In genomic region chr14:68340262-68340661, GRCh38 we compare ENCODE assay signal across 23 cellular contexts.
"Had no signal": no experiment of that assay in that cellular context is flagged by ENCODE, and none has a peak within 500 bp of the region (broad histone marks: within the 10 kb centered on the region; RNA-seq: fewer than 3 reads in every experiment).

No MANE protein-coding gene starts in this region.

- H3K27me3 ChIP-seq: dorsolateral prefrontal cortex, sigmoid colon, upper lobe of left lung had no signal

- DNase-seq: activated CD4-positive, alpha-beta T cell treated with anti-CD3 and anti-CD28 coated beads, Interleukin-2, amount 10 ng/mL, durations not matched to agents 24 days and 14 days; activated CD8-positive, alpha-beta T cell treated with anti-CD3 and anti-CD28 coated beads, Interleukin-2, amount 10 ng/mL, durations not matched to agents 7 days and 5 days; activated naive CD4-positive, alpha-beta T cell treated with anti-CD3 and anti-CD28 coated beads, Interleukin-2, amount 10 ng/mL, durations not matched to agents 7 days and 5 days; activated naive CD8-positive, alpha-beta T cell treated with anti-CD3 and anti-CD28 coated beads, Interleukin-2, amount 50 U/mL, for 24 hours; activated T-cell treated with anti-CD3 and anti-CD28 coated beads, Interleukin-2, amount 50 U/mL, for 4 hours; anterior cingulate cortex; caudate nucleus; dorsolateral prefrontal cortex; foreskin fibroblast; kidney; sigmoid colon; stimulated activated CD4-positive, alpha-beta T cell treated with anti-CD3 and anti-CD28 coated beads, Interleukin-4, amount 100 ng/mL, for 24 hours; upper lobe of left lung had no signal

- H3K9me3 Mint-ChIP-seq: nephron had no signal

- H3K4me3 ChIP-seq: dorsolateral prefrontal cortex, lung, sigmoid colon, thoracic aorta, upper lobe of left lung had no signal

- H3K27me3 Mint-ChIP-seq: activated CD4-positive, alpha-beta T cell treated with anti-CD3 and anti-CD28 coated beads, Interleukin-2, amount 10 ng/mL, durations not matched to agents 24 days and 14 days; activated naive CD4-positive, alpha-beta T cell treated with anti-CD3 and anti-CD28 coated beads, Interleukin-2, amount 10 ng/mL, durations not matched to agents 7 days and 5 days; activated naive CD8-positive, alpha-beta T cell treated with anti-CD3 and anti-CD28 coated beads, Interleukin-2, amount 50 U/mL, for 24 hours; brain had no signal

- H3K27ac ChIP-seq: dorsolateral prefrontal cortex, epithelial cell of prostate, parathyroid adenoma, sigmoid colon, thoracic aorta, upper lobe of left lung had no signal

- H3K9me3 ChIP-seq: sigmoid colon, thoracic aorta, upper lobe of left lung had no signal

- H3K4me3 Mint-ChIP-seq: activated CD4-positive, alpha-beta T cell treated with anti-CD3 and anti-CD28 coated beads, Interleukin-2, amount 10 ng/mL, durations not matched to agents 24 days and 14 days; activated CD8-positive, alpha-beta T cell treated with anti-CD3 and anti-CD28 coated beads, Interleukin-2, amount 10 ng/mL, durations not matched to agents 7 days and 5 days; activated naive CD4-positive, alpha-beta T cell treated with anti-CD3 and anti-CD28 coated beads, Interleukin-2, amount 10 ng/mL, durations not matched to agents 7 days and 5 days; activated naive CD8-positive, alpha-beta T cell treated with anti-CD3 and anti-CD28 coated beads, Interleukin-2, amount 50 U/mL, for 24 hours; activated T-cell treated with anti-CD3 and anti-CD28 coated beads, Interleukin-2, amount 50 U/mL, for 4 hours; brain; mesothelial cell of epicardium; nephron; stimulated activated effector memory CD8-positive, alpha-beta T cell treated with anti-CD3 and anti-CD28 coated beads, Interleukin-12 subunit alpha, Interleukin-12 subunit beta, amount 100 ng/mL, for 72 hours had no signal

- FAIRE-seq: colon, kidney had no signal

- ATAC-seq: activated CD8-positive, alpha-beta T cell treated with anti-CD3 and anti-CD28 coated beads, Interleukin-2, amount 10 ng/mL, durations not matched to agents 7 days and 5 days; activated naive CD8-positive, alpha-beta T cell treated with anti-CD3 and anti-CD28 coated beads, Interleukin-2, amount 50 U/mL, for 24 hours; activated T-cell treated with anti-CD3 and anti-CD28 coated beads, Interleukin-2, amount 50 U/mL, for 4 hours; left lobe of liver; stimulated activated effector memory CD8-positive, alpha-beta T cell treated with anti-CD3 and anti-CD28 coated beads, Interleukin-12 subunit alpha, Interleukin-12 subunit beta, amount 100 ng/mL, for 72 hours had no signal

- H3K79me2 ChIP-seq: parathyroid adenoma had no signal

- H3K4me1 ChIP-seq: parathyroid adenoma had no signal

- H3K36me3 Mint-ChIP-seq: stimulated activated effector memory CD8-positive, alpha-beta T cell treated with anti-CD3 and anti-CD28 coated beads, Interleukin-12 subunit alpha, Interleukin-12 subunit beta, amount 100 ng/mL, for 72 hours had no signal

- H3K36me3 ChIP-seq: sigmoid colon, thoracic aorta, upper lobe of left lung had no signal

- H3K9ac ChIP-seq: parathyroid adenoma had no signal

- H2AFZ ChIP-seq: parathyroid adenoma had no signal

- H3K27ac Mint-ChIP-seq: activated CD4-positive, alpha-beta T cell treated with anti-CD3 and anti-CD28 coated beads, Interleukin-2, amount 10 ng/mL, durations not matched to agents 24 days and 14 days; activated CD8-positive, alpha-beta T cell treated with anti-CD3 and anti-CD28 coated beads, Interleukin-2, amount 10 ng/mL, durations not matched to agents 7 days and 5 days; activated naive CD4-positive, alpha-beta T cell treated with anti-CD3 and anti-CD28 coated beads, Interleukin-2, amount 10 ng/mL, durations not matched to agents 7 days and 5 days; activated naive CD8-positive, alpha-beta T cell treated with anti-CD3 and anti-CD28 coated beads, Interleukin-2, amount 50 U/mL, for 24 hours; brain; mesothelial cell of epicardium; stimulated activated effector memory CD8-positive, alpha-beta T cell treated with anti-CD3 and anti-CD28 coated beads, Interleukin-12 subunit alpha, Interleukin-12 subunit beta, amount 100 ng/mL, for 72 hours had no signal
